Comparison of ENCODE assay signal across 27 cellular contexts in the genomic region with DNA sequence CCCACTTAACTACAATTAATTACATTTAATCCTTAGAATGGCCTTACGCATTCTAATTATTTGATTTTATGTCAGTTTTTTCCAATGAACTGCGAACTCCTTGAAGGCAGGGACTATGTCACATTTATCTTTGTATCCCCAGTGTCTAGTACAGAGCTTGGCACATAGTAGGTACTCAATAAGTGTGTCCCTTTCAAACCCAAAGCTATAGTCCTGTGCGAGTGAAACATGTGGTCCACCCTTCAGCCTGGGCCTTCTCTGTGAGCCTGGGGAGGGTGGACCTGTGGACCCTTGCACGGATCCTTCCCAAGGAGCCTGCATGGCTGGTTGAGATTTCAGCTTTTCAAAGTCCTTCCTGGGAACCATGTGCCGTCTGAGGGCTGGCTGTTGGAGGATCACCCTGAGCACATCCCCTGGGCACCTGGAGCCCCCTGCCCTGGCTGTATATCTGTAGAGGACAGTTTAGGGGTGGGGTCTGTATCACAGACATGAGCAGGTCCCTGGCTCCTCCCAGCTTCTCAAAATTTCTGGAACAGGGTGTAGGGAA.
"Had no signal": no experiment of that assay in that cellular context is flagged by ENCODE, and none has a peak within 500 bp of the region (broad histone marks: within the 10 kb centered on the region; RNA-seq: fewer than 3 reads in every experiment).

No MANE protein-coding gene starts in this region.

- H3K4me3 Mint-ChIP-seq: activated CD4-positive, alpha-beta T cell treated with anti-CD3 and anti-CD28 coated beads, Interleukin-2, amount 10 ng/mL, durations not matched to agents 7 days and 5 days; activated CD8-positive, alpha-beta T cell treated with anti-CD3 and anti-CD28 coated beads for 36 hours; activated naive CD4-positive, alpha-beta T cell treated with anti-CD3 and anti-CD28 coated beads, Interleukin-2, amount 10 ng/mL, durations not matched to agents 7 days and 5 days; activated naive CD8-positive, alpha-beta T cell treated with anti-CD3 and anti-CD28 coated beads, Interleukin-2, amount 10 ng/mL, durations not matched to agents 7 days and 5 days; activated T-helper 1 cell treated with anti-CD3 and anti-CD28 coated beads, Interleukin-12 subunit alpha, Interleukin-12 subunit beta, Interleukin-2, Interleukin-4 antibody, amounts not matched to agents 30 ng/mL and 10 ng/mL and 1 ng/mL, durations not matched to agents 14 hours and 24 hours and 36 hours; central memory CD8-positive, alpha-beta T cell; dendritic cell treated with granulocyte-macrophage colony-stimulating factor and Interleukin-4, amounts not matched to agents 40 ng/mL and 50 ng/mL, for 4 days; endodermal cell had no signal

- H3K27ac Mint-ChIP-seq: activated CD4-positive, alpha-beta T cell treated with anti-CD3 and anti-CD28 coated beads, Interleukin-2, amount 10 ng/mL, durations not matched to agents 7 days and 5 days; activated naive CD4-positive, alpha-beta T cell treated with anti-CD3 and anti-CD28 coated beads, Interleukin-2, amount 10 ng/mL, durations not matched to agents 7 days and 5 days; activated naive CD4-positive, alpha-beta T cell treated with anti-CD3 and anti-CD28 coated beads, Interleukin-2, amount 50 U/mL, for 72 hours; activated naive CD8-positive, alpha-beta T cell treated with anti-CD3 and anti-CD28 coated beads, Interleukin-2, amount 10 ng/mL, durations not matched to agents 7 days and 5 days; activated T-helper 1 cell treated with anti-CD3 and anti-CD28 coated beads, Interleukin-12 subunit alpha, Interleukin-12 subunit beta, Interleukin-2, Interleukin-4 antibody, amounts not matched to agents 30 ng/mL and 10 ng/mL and 1 ng/mL, durations not matched to agents 14 hours and 24 hours and 36 hours; dendritic cell treated with granulocyte-macrophage colony-stimulating factor and Interleukin-4, amounts not matched to agents 40 ng/mL and 50 ng/mL, for 4 days; endodermal cell had no signal

- H3K27ac ChIP-seq: brain microvascular endothelial cell, coronary artery, esophagus muscularis mucosa, foreskin keratinocyte, gastrocnemius medialis, heart left ventricle had no signal

- H3K27me3 ChIP-seq: brain microvascular endothelial cell, gastrocnemius medialis had no signal

- H3K36me3 Mint-ChIP-seq: activated naive CD4-positive, alpha-beta T cell treated with anti-CD3 and anti-CD28 coated beads, Interleukin-2, amount 10 ng/mL, durations not matched to agents 7 days and 5 days; activated naive CD4-positive, alpha-beta T cell treated with anti-CD3 and anti-CD28 coated beads, Interleukin-2, amount 50 U/mL, for 72 hours had no signal

- H3K9me3 Mint-ChIP-seq: activated CD4-positive, alpha-beta T cell treated with anti-CD3 and anti-CD28 coated beads, Interleukin-2, amount 10 ng/mL, durations not matched to agents 7 days and 5 days; activated naive CD4-positive, alpha-beta T cell treated with anti-CD3 and anti-CD28 coated beads, Interleukin-2, amount 10 ng/mL, durations not matched to agents 7 days and 5 days; activated naive CD4-positive, alpha-beta T cell treated with anti-CD3 and anti-CD28 coated beads, Interleukin-2, amount 50 U/mL, for 72 hours; activated T-helper 1 cell treated with anti-CD3 and anti-CD28 coated beads, Interleukin-12 subunit alpha, Interleukin-12 subunit beta, Interleukin-2, Interleukin-4 antibody, amounts not matched to agents 30 ng/mL and 10 ng/mL and 1 ng/mL, durations not matched to agents 14 hours and 24 hours and 36 hours; central memory CD8-positive, alpha-beta T cell; dendritic cell treated with granulocyte-macrophage colony-stimulating factor and Interleukin-4, amounts not matched to agents 40 ng/mL and 50 ng/mL, for 4 days had no signal

- H3K4me1 Mint-ChIP-seq: central memory CD8-positive, alpha-beta T cell; endodermal cell had no signal

- H3K4me3 ChIP-seq: coronary artery, esophagus muscularis mucosa, gastrocnemius medialis, heart left ventricle had no signal

- H3K9me3 ChIP-seq: esophagus muscularis mucosa, gastrocnemius medialis had no signal

- ATAC-seq: activated CD8-positive, alpha-beta T cell treated with anti-CD3 and anti-CD28 coated beads for 36 hours; foreskin keratinocyte; gastrocnemius medialis had no signal

- H3K36me3 ChIP-seq: brain microvascular endothelial cell, esophagus muscularis mucosa, gastrocnemius medialis, heart left ventricle had no signal

- DNase-seq: activated CD4-positive, alpha-beta T cell treated with anti-CD3 and anti-CD28 coated beads for 4 hours; activated CD4-positive, alpha-beta T cell treated with anti-CD3 and anti-CD28 coated beads, Interleukin-2, amount 10 ng/mL, durations not matched to agents 7 days and 5 days; activated CD4-positive, alpha-beta T cell treated with anti-CD3 and anti-CD28 coated beads, Interleukin-2, amount 50 U/mL, for 48 hours; activated CD4-positive, CD25-positive, alpha-beta regulatory T cell; activated CD4-positive, CD25-positive, alpha-beta regulatory T cell treated with anti-CD3 and anti-CD28 coated beads, Interleukin-2, amount 50 U/mL, for 72 hours; activated CD8-positive, alpha-beta memory T cell treated with anti-CD3 and anti-CD28 coated beads for 24 hours; activated CD8-positive, alpha-beta T cell treated with anti-CD3 and anti-CD28 coated beads for 36 hours; activated gamma-delta T cell; activated naive CD4-positive, alpha-beta T cell; activated naive CD4-positive, alpha-beta T cell treated with anti-CD3 and anti-CD28 coated beads, Interleukin-2, amount 10 ng/mL, durations not matched to agents 7 days and 5 days; activated naive CD8-positive, alpha-beta T cell treated with anti-CD3 and anti-CD28 coated beads, Interleukin-2, amount 10 ng/mL, durations not matched to agents 7 days and 5 days; activated T-cell treated with anti-CD3 and anti-CD28 coated beads for 4 hours; activated T-cell treated with anti-CD3 and anti-CD28 coated beads, Interleukin-2, amount 50 U/mL, for 48 hours; brain microvascular endothelial cell; effector memory CD4-positive, alpha-beta T cell; foreskin keratinocyte; gastrocnemius medialis; glutamatergic neuron; heart left ventricle; T-helper 2 cell had no signal

- H3K4me1 ChIP-seq: foreskin keratinocyte had no signal
